Comparison of ENCODE assay signal across 9 cellular contexts in genomic region chr2:187949859-187950258, GRCh38.
"Had no signal": no experiment of that assay in that cellular context is flagged by ENCODE, and none has a peak within 500 bp of the region (broad histone marks: within the 10 kb centered on the region; RNA-seq: fewer than 3 reads in every experiment).

No MANE protein-coding gene starts in this region.

- FAIRE-seq: H1, H54, K562 had no signal

- ATAC-seq: GM23338, K562 had no signal

- H3K27ac ChIP-seq: HL-60 had no signal

- DNase-seq: H9, HCEC 1CT, IMR-90, KG1 had no signal

- H3K4me3 ChIP-seq: GM23338, K562 had no signal
